In the genomic region with DNA sequence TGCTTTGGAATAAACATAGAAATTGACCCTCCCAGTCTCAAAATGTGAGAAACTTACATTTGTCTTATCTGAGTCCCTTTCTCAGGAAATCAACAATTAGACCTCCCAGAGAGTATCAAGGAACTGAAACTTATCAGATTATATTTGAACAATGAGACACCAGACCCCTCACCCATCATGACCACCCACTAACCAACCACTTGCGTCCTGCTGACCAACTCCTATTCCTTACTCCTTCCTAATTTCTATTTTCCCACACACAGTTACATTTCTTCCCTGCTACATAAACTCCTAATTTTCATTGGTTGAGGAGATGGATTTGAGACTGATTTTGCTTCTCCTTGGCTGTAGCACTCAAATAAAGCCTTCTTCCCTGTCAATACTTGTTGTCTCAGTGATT, we compare ENCODE assay signal across 1 cellular context.
TF ChIP-seq lines count a peak whose summit lies in the region.

No MANE protein-coding gene starts in this region.

TF ChIP-seq in GM12878, 131 proteins besides CTCF, POLR2A, EP300 and RAD21 (continued from another document):
- TF ChIP-seq, protein P1, sequence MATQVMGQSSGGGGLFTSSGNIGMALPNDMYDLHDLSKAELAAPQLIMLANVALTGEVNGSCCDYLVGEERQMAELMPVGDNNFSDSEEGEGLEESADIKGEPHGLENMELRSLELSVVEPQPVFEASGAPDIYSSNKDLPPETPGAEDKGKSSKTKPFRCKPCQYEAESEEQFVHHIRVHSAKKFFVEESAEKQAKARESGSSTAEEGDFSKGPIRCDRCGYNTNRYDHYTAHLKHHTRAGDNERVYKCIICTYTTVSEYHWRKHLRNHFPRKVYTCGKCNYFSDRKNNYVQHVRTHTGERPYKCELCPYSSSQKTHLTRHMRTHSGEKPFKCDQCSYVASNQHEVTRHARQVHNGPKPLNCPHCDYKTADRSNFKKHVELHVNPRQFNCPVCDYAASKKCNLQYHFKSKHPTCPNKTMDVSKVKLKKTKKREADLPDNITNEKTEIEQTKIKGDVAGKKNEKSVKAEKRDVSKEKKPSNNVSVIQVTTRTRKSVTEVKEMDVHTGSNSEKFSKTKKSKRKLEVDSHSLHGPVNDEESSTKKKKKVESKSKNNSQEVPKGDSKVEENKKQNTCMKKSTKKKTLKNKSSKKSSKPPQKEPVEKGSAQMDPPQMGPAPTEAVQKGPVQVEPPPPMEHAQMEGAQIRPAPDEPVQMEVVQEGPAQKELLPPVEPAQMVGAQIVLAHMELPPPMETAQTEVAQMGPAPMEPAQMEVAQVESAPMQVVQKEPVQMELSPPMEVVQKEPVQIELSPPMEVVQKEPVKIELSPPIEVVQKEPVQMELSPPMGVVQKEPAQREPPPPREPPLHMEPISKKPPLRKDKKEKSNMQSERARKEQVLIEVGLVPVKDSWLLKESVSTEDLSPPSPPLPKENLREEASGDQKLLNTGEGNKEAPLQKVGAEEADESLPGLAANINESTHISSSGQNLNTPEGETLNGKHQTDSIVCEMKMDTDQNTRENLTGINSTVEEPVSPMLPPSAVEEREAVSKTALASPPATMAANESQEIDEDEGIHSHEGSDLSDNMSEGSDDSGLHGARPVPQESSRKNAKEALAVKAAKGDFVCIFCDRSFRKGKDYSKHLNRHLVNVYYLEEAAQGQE (IDR thresholded peaks at IDR 0.05; ENCODE audit: low read depth, low read length): no peak
- TF ChIP-seq ZSCAN29 (IDR thresholded peaks at IDR 0.05) (no peak), BHLHE40 (IDR thresholded peaks at IDR 0.05; ENCODE audit: borderline replicate concordance in 1 of 2, low read depth in 2 of 2, low read length in 1 of 2) (no peak), BRCA1 (IDR thresholded peaks at IDR 0.05; ENCODE audit: low read depth, low read length) (no peak), YY1 (IDR thresholded peaks at IDR 0.05; ENCODE audit: low read depth, low read length) (no peak), RAD51 (IDR thresholded peaks at IDR 0.05) (no peak), TAF1 (IDR thresholded peaks at IDR 0.05; ENCODE audit: borderline replicate concordance, low read depth, low read length) (no peak), GATAD2B (conservative IDR thresholded peaks at IDR 0.05; ENCODE audit: low read depth) (no peak)
- TF ChIP-seq, protein P2, sequence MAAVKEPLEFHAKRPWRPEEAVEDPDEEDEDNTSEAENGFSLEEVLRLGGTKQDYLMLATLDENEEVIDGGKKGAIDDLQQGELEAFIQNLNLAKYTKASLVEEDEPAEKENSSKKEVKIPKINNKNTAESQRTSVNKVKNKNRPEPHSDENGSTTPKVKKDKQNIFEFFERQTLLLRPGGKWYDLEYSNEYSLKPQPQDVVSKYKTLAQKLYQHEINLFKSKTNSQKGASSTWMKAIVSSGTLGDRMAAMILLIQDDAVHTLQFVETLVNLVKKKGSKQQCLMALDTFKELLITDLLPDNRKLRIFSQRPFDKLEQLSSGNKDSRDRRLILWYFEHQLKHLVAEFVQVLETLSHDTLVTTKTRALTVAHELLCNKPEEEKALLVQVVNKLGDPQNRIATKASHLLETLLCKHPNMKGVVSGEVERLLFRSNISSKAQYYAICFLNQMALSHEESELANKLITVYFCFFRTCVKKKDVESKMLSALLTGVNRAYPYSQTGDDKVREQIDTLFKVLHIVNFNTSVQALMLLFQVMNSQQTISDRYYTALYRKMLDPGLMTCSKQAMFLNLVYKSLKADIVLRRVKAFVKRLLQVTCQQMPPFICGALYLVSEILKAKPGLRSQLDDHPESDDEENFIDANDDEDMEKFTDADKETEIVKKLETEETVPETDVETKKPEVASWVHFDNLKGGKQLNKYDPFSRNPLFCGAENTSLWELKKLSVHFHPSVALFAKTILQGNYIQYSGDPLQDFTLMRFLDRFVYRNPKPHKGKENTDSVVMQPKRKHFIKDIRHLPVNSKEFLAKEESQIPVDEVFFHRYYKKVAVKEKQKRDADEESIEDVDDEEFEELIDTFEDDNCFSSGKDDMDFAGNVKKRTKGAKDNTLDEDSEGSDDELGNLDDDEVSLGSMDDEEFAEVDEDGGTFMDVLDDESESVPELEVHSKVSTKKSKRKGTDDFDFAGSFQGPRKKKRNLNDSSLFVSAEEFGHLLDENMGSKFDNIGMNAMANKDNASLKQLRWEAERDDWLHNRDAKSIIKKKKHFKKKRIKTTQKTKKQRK (IDR thresholded peaks at IDR 0.05; ENCODE audit: low read depth, low read length): no peak
- TF ChIP-seq, protein P3, sequence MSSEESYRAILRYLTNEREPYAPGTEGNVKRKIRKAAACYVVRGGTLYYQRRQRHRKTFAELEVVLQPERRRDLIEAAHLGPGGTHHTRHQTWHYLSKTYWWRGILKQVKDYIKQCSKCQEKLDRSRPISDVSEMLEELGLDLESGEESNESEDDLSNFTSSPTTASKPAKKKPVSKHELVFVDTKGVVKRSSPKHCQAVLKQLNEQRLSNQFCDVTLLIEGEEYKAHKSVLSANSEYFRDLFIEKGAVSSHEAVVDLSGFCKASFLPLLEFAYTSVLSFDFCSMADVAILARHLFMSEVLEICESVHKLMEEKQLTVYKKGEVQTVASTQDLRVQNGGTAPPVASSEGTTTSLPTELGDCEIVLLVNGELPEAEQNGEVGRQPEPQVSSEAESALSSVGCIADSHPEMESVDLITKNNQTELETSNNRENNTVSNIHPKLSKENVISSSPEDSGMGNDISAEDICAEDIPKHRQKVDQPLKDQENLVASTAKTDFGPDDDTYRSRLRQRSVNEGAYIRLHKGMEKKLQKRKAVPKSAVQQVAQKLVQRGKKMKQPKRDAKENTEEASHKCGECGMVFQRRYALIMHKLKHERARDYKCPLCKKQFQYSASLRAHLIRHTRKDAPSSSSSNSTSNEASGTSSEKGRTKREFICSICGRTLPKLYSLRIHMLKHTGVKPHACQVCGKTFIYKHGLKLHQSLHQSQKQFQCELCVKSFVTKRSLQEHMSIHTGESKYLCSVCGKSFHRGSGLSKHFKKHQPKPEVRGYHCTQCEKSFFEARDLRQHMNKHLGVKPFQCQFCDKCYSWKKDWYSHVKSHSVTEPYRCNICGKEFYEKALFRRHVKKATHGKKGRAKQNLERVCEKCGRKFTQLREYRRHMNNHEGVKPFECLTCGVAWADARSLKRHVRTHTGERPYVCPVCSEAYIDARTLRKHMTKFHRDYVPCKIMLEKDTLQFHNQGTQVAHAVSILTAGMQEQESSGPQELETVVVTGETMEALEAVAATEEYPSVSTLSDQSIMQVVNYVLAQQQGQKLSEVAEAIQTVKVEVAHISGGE (CRISPR knock-in tag; IDR thresholded peaks at IDR 0.05): no peak
- TF ChIP-seq, protein P4, sequence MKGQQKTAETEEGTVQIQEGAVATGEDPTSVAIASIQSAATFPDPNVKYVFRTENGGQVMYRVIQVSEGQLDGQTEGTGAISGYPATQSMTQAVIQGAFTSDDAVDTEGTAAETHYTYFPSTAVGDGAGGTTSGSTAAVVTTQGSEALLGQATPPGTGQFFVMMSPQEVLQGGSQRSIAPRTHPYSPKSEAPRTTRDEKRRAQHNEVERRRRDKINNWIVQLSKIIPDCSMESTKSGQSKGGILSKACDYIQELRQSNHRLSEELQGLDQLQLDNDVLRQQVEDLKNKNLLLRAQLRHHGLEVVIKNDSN (IDR thresholded peaks at IDR 0.05; ENCODE audit: borderline replicate concordance, extremely low read length, insufficient read depth, low read depth, low read length): no peak
